8 cellular contexts compared by ENCODE assay signal in genomic region chr6:328184-328670, GRCh38. TPM values are rescaled to one million over a fixed set of nuclear protein-coding genes. Genes with fewer than 3 reads are reported as not detected.
DNase-seq lines count a peak whose midpoint lies in the region; ATAC-seq, FAIRE-seq and TF ChIP-seq lines count a peak whose summit lies in the region.

No MANE protein-coding gene starts in this region.

- no peak overlapping the region for H3K27ac ChIP-seq in gastroesophageal sphincter
- no peak overlapping the region for H3K27ac ChIP-seq in upper lobe of left lung

- no peak overlapping the region for H3K4me3 ChIP-seq in gastroesophageal sphincter
- no peak overlapping the region for H3K4me3 ChIP-seq in upper lobe of left lung

- no peak for TF ChIP-seq EP300 in gastroesophageal sphincter (IDR thresholded peaks at IDR 0.05)
- no peak for TF ChIP-seq EP300 in upper lobe of left lung (IDR thresholded peaks at IDR 0.05)

- TF ChIP-seq CTCF in gastroesophageal sphincter (IDR thresholded peaks at IDR 0.05) (peak in 1 of 4 experiments; percentile 22), upper lobe of left lung (IDR thresholded peaks at IDR 0.05) (peak in 1 of 6 experiments; percentile 9)

- TF ChIP-seq POLR2A in H54 (IDR thresholded peaks at IDR 0.05; ENCODE audit: low read depth, low read length) = no peak
- TF ChIP-seq POLR2A in gastroesophageal sphincter (IDR thresholded peaks at IDR 0.05) = no peak
- no peak for TF ChIP-seq POLR2A in upper lobe of left lung (IDR thresholded peaks at IDR 0.05)

- WGBS in gastroesophageal sphincter (ENCODE audit: low coverage in 1 of 2), 2 donors = 33 to 49% methylated on average over 7 of the region's 7 CpGs
- WGBS in upper lobe of left lung, 2 donors = 55 to 56% methylated on average over 7 of the region's 7 CpGs

- H3K36me3 ChIP-seq in gastroesophageal sphincter (no peaks in the 10 kb centered on the region), upper lobe of left lung (peaks cover 0 to 11% (median 0%) of the 10 kb centered on the region in 4 donors)

- ATAC-seq in GM18519 (IDR thresholded peaks at IDR 0.05; ENCODE audit: low FRiP score, unreplicated experiment) (peak; percentile 70), gastroesophageal sphincter (peak; percentile 81), upper lobe of left lung (ENCODE audit: low FRiP score in 2 of 2) (peak; percentile 16 to 81)

- FAIRE-seq in H54 (lab: Jason Lieb, UNC) = no peak

- H3K27me3 ChIP-seq in gastroesophageal sphincter (peaks cover 9% of the 10 kb centered on the region), upper lobe of left lung (no peaks in the 10 kb centered on the region)

- DNase-seq in H54 (ENCODE audit: insufficient read length, low spot score) (peak; percentile 86), NCI-H460 (ENCODE audit: extremely low read depth, low read depth) (peak; percentile 61), upper lobe of left lung (peak in 1 of 2 donors; percentile 48), NCI-H510A (lab: John Stamatoyannopoulos, UW) (no peak), NCI-H2227 treated with DMSO at 0.1 percent for 48 hours (lab: John Stamatoyannopoulos, UW) (no peak), NCI-H1694 (lab: John Stamatoyannopoulos, UW) (no peak)

- H3K4me1 ChIP-seq in gastroesophageal sphincter = peaks cover 0 to 25% (median 17%) of the 10 kb centered on the region in 3 donors
- H3K4me1 ChIP-seq in upper lobe of left lung = peaks cover 14 to 39% (median 18%) of the 10 kb centered on the region in 4 donors

- H3K9me3 ChIP-seq in gastroesophageal sphincter (no peaks in the 10 kb centered on the region), upper lobe of left lung (no peaks in the 10 kb centered on the region)

RNA-seq across cellular contexts. Expression of gene DUSP22, which starts 35.9 kb away (rescaled TPM):
- total RNA-seq in NCI-H460 (2014; rRNA removed; shearing (Covaris generic)) = 35.0 and 48.4 TPM in 2 replicates
- 130 and 136 TPM in 2 replicates for polyA plus RNA-seq in NCI-H460 (2014; cell fraction: nucleus; rRNA removed)
- 10 to 100 TPM; 67.0 to 97.3 (median 78.0) TPM for total RNA-seq in gastroesophageal sphincter
- total RNA-seq in upper lobe of left lung = 100 to 1,000 TPM in 1 of 6 donors, 10 to 100 TPM in 5; 49.9 to 108 (median 63.8) TPM

Comparison
In these comparisons a context has a peak if more than half of its experiments do, and no peak if none do; other contexts are left out.
1. DNase-seq: peak in H54 (single experiment) and NCI-H460 (single experiment); none in NCI-H510A (single experiment), NCI-H2227 treated with DMSO at 0.1 percent for 48 hours (single experiment) and NCI-H1694 (single experiment).
2. Peak in every context shown above with its lines, with median percentiles within 50 percentile points of each other: ATAC-seq.